ENCODE assay signal across 22 cellular contexts in genomic region chr6:12165297-12165696, GRCh38.
"Had no signal": no experiment of that assay in that cellular context is flagged by ENCODE, and none has a peak within 500 bp of the region (broad histone marks: within the 10 kb centered on the region; RNA-seq: fewer than 3 reads in every experiment).

No MANE protein-coding gene starts in this region.

- H3K36me3 ChIP-seq: ovary had no signal

- DNase-seq: islet precursor cell; left ventricle myocardium inferior; naive thymus-derived CD8-positive, alpha-beta T cell; occipital lobe; ovary; right lobe of liver; stimulated activated CD4-positive, alpha-beta T cell treated with anti-CD3 and anti-CD28 coated beads, Interleukin-12 subunit alpha, Interleukin-12 subunit beta, amount 100 ng/mL, for 4 hours; stimulated activated CD4-positive, alpha-beta T cell treated with anti-CD3 and anti-CD28 coated beads, Interleukin-15, amount 100 ng/mL, for 24 hours; stimulated activated CD4-positive, alpha-beta T cell treated with anti-CD3 and anti-CD28 coated beads, Interleukin-2, amount 100 ng/mL, for 24 hours; stimulated activated CD4-positive, alpha-beta T cell treated with anti-CD3 and anti-CD28 coated beads, Interleukin-4, amount 100 ng/mL, for 1 hour; stimulated activated naive B cell treated with anti-CD40 and anti-IgM and Interleukin-4, amounts not matched to agents 10 μg/mL and 1 μg/mL and 100 μg/mL, for 72 hours; stimulated activated naive CD8-positive, alpha-beta T cell treated with anti-CD3 and anti-CD28 coated beads, Interleukin-15, Interleukin-2, amounts not matched to agents 100 U/mL and 50 U/mL, for 24 hours; stomach; testis; thyroid gland; transverse colon; upper lobe of right lung had no signal

- H3K4me1 ChIP-seq: left ventricle myocardium inferior, right atrium auricular region, right lobe of liver, stomach, testis, thyroid gland, upper lobe of right lung had no signal

- H2AFZ ChIP-seq: hepatocyte had no signal

- H3K4me3 ChIP-seq: hepatocyte, left ventricle myocardium inferior, lung, ovary, right atrium auricular region, right lobe of liver, skin epidermis, stomach, testis, thyroid gland, transverse colon, upper lobe of right lung had no signal

- H3K27ac ChIP-seq: hepatocyte, left ventricle myocardium inferior, neutrophil, ovary, right atrium auricular region, right lobe of liver, skin epidermis, stomach, testis, thyroid gland, transverse colon, upper lobe of right lung had no signal

- ATAC-seq: naive thymus-derived CD8-positive, alpha-beta T cell; right lobe of liver; stimulated activated naive B cell treated with anti-CD40 and anti-IgM and Interleukin-4, amounts not matched to agents 10 μg/mL and 1 μg/mL and 100 μg/mL, for 72 hours; stimulated activated naive CD8-positive, alpha-beta T cell treated with anti-CD3 and anti-CD28 coated beads, Interleukin-15, Interleukin-2, amounts not matched to agents 100 U/mL and 50 U/mL, for 24 hours; upper lobe of right lung had no signal

- H3K4me2 ChIP-seq: hepatocyte had no signal

- H3K27me3 ChIP-seq: hepatocyte, neutrophil, ovary, right atrium auricular region, right lobe of liver, stomach, testis, thyroid gland, transverse colon, upper lobe of right lung had no signal

- H3K79me2 ChIP-seq: hepatocyte had no signal

- H3K9me3 ChIP-seq: left ventricle myocardium inferior, neutrophil, ovary, right atrium auricular region, right lobe of liver, stomach, testis, thyroid gland, transverse colon, upper lobe of right lung had no signal
